ENCODE assay signal across 1 cellular context in the genomic region with DNA sequence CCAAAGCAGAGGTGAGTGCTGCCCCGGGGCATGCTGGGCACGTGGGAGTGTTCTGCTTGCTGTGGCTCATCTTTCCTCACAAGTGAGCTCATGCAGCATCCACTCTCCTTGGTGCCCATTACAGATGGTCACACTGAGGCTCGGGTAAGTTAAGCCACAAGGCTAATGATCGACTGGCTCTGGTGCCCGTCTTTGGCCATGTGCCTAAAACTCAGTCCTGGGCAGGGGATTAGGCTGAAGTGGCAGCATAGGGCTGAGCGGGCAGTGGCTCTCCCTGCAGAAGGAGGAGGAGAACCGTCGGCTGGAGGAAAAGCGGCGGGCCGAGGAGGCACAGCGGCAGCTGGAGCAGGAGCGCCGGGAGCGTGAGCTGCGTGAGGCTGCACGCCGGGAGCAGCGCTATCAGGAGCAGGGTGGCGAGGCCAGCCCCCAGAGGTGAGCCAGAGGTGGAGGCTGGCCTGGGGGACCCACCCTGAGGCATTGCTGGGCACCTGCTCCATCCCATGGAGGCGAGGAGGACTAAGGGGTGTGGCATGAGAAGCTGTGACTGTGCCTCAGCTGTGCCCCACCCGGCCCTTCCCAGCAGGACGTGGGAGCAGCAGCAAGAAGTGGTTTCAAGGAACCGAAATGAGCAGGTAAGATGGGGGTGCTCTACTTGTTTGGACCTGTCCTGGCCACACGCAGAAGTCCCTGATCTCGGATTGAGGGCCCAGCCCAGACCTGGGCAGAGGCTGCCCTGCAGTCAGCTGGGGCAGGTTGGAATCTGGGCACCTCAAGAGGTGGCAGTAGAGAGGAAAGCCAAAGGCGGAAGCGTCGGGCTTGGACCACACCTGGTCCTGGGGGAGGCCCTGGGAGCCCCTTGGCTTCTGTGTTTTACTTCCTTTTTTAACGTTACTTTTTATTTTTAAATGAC.
TF ChIP-seq lines count a peak whose summit lies in the region.

No MANE protein-coding gene starts in this region.

TF ChIP-seq in SK-N-SH, 30 proteins besides CTCF, POLR2A, EP300 and RAD21:
- TF ChIP-seq, protein P1, sequence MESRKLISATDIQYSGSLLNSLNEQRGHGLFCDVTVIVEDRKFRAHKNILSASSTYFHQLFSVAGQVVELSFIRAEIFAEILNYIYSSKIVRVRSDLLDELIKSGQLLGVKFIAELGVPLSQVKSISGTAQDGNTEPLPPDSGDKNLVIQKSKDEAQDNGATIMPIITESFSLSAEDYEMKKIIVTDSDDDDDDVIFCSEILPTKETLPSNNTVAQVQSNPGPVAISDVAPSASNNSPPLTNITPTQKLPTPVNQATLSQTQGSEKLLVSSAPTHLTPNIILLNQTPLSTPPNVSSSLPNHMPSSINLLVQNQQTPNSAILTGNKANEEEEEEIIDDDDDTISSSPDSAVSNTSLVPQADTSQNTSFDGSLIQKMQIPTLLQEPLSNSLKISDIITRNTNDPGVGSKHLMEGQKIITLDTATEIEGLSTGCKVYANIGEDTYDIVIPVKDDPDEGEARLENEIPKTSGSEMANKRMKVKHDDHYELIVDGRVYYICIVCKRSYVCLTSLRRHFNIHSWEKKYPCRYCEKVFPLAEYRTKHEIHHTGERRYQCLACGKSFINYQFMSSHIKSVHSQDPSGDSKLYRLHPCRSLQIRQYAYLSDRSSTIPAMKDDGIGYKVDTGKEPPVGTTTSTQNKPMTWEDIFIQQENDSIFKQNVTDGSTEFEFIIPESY (IDR thresholded peaks at IDR 0.05; ENCODE audit: borderline replicate concordance, low read depth): no peak
